19 cellular contexts compared by ENCODE assay signal in the genomic region with DNA sequence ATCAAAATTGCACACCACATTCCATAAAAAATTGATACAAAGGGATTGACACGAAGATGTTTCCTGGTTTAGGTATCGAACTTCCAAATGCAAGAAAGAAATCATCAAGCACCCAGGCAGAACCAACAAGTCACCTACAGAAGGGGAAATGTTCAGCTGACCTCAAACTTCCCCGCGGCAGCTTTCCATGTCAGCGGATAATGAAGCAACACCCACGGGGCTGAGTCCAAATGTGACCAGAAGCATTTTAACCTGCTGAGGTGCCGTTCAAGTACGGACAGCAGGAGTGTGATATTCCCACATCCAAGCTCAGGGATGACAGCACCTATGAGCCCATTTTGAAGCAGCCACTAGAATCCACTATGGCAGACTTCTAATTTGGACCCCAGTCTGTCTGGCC.
"Had no signal": no experiment of that assay in that cellular context is flagged by ENCODE, and none has a peak within 500 bp of the region (broad histone marks: within the 10 kb centered on the region; RNA-seq: fewer than 3 reads in every experiment).

No MANE protein-coding gene starts in this region.

- DNase-seq: activated CD4-positive, alpha-beta T cell treated with anti-CD3 and anti-CD28 coated beads for 4 hours; activated CD4-positive, alpha-beta T cell treated with anti-CD3 and anti-CD28 coated beads, Interleukin-2, amount 50 U/mL, for 4 hours; activated naive CD4-positive, alpha-beta T cell; activated T-cell treated with anti-CD3 and anti-CD28 coated beads for 4 hours; activated T-cell treated with anti-CD3 and anti-CD28 coated beads, Interleukin-2, amount 50 U/mL, for 72 hours; dermis blood vessel endothelial cell; effector CD4-positive, alpha-beta T cell; esophagus squamous epithelium; foreskin melanocyte; heart right ventricle; left ventricle myocardium superior; naive B cell; nephron progenitor cell; ovary; right cardiac atrium; spleen; stimulated activated naive CD4-positive, alpha-beta T cell treated with Interleukin-2 at 50 U/mL for 16 hours had no signal

- H3K27me3 Mint-ChIP-seq: naive B cell had no signal

- H3K27ac Mint-ChIP-seq: activated naive CD4-positive, alpha-beta T cell treated with anti-CD3 and anti-CD28 coated beads, Interleukin-2, amount 50 U/mL, for 72 hours; activated T-cell treated with anti-CD3 and anti-CD28 coated beads, Interleukin-2, amount 50 U/mL, for 72 hours; mesothelial cell of epicardium; nephron progenitor cell had no signal

- H3K9me3 Mint-ChIP-seq: activated naive CD4-positive, alpha-beta T cell treated with anti-CD3 and anti-CD28 coated beads, Interleukin-2, amount 50 U/mL, for 72 hours; activated T-cell treated with anti-CD3 and anti-CD28 coated beads, Interleukin-2, amount 50 U/mL, for 72 hours; mesothelial cell of epicardium; nephron progenitor cell had no signal

- H3K4me3 Mint-ChIP-seq: activated T-cell treated with anti-CD3 and anti-CD28 coated beads, Interleukin-2, amount 50 U/mL, for 72 hours; mesothelial cell of epicardium; naive B cell; nephron progenitor cell had no signal

- ATAC-seq: activated naive CD4-positive, alpha-beta T cell treated with anti-CD3 and anti-CD28 coated beads, Interleukin-2, amount 50 U/mL, for 72 hours; activated T-cell treated with anti-CD3 and anti-CD28 coated beads, Interleukin-2, amount 50 U/mL, for 72 hours; heart right ventricle; left ventricle myocardium superior; right cardiac atrium had no signal

- H3K36me3 Mint-ChIP-seq: activated naive CD4-positive, alpha-beta T cell treated with anti-CD3 and anti-CD28 coated beads, Interleukin-2, amount 50 U/mL, for 72 hours; mesothelial cell of epicardium had no signal
